Comparison of ENCODE assay signal across 22 cellular contexts in the genomic region with DNA sequence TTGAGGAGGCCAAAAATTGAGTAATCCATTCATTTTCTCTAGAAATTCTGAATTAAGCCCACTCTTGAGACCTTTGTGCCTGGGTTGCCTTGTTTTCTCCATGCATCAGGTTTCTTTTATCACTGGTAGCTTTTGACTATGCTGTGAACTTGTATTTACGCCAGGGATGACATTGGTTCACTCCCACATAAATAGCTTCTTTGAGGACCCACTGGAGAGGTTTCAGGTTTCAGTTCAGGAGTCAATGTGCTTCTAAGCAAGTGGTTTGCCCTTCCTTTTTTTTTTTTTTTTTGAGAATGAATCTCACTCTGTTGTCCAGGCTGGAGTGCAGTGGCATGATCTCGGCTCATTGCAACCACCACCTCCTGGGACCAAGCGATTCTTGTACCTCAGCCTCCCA. TPM values are rescaled to one million over a fixed set of nuclear protein-coding genes. Genes with fewer than 3 reads are reported as not detected.
DNase-seq lines count a peak whose midpoint lies in the region; ATAC-seq lines count a peak whose summit lies in the region.
"Had no signal": no experiment of that assay in that cellular context is flagged by ENCODE, and none has a peak within 500 bp of the region (broad histone marks: within the 10 kb centered on the region; RNA-seq: fewer than 3 reads in every experiment).

No MANE protein-coding gene starts in this region.

- no peak overlapping the region for H3K27ac Mint-ChIP-seq in activated naive CD8-positive, alpha-beta T cell treated with anti-CD3 and anti-CD28 coated beads for 36 hours
- H3K27ac Mint-ChIP-seq: brain, T-cell had no signal

- no peaks in the 10 kb centered on the region for H3K27me3 Mint-ChIP-seq in activated naive CD8-positive, alpha-beta T cell treated with anti-CD3 and anti-CD28 coated beads for 36 hours
- H3K27me3 Mint-ChIP-seq: stimulated activated naive CD8-positive, alpha-beta T cell treated with anti-CD3 and anti-CD28 coated beads, Interleukin-15, amount 100 ng/mL, for 72 hours; T-cell had no signal

- no peaks in the 10 kb centered on the region for H3K4me1 Mint-ChIP-seq in activated naive CD8-positive, alpha-beta T cell treated with anti-CD3 and anti-CD28 coated beads for 36 hours
- H3K4me1 Mint-ChIP-seq: brain; neural crest cell; stimulated activated naive CD8-positive, alpha-beta T cell treated with anti-CD3 and anti-CD28 coated beads, Interleukin-15, amount 100 ng/mL, for 72 hours; T-cell had no signal

- ATAC-seq in GM18870 (IDR thresholded peaks at IDR 0.05; ENCODE audit: unreplicated experiment): no peak
- ATAC-seq: stimulated activated naive CD8-positive, alpha-beta T cell treated with anti-CD3 and anti-CD28 coated beads, Interleukin-15, amount 100 ng/mL, for 72 hours; T-cell had no signal

- peak; percentile 51 for DNase-seq in NCI-H345 (lab: John Stamatoyannopoulos, UW)
- no peak for DNase-seq in NCI-H345 treated with DMSO at 0.1 percent for 48 hours (lab: John Stamatoyannopoulos, UW; ENCODE audit: unreplicated experiment)
- DNase-seq in NCI-H2029 treated with DMSO at 0.1 percent for 48 hours (lab: John Stamatoyannopoulos, UW): peak; percentile 91
- DNase-seq in RPMI7951 (ENCODE audit: low read depth): peak; percentile 33
- DNase-seq in myocyte (ENCODE audit: low read depth): peak; percentile 19
- no peak for DNase-seq in activated naive CD8-positive, alpha-beta T cell treated with anti-CD3 and anti-CD28 coated beads for 36 hours
- DNase-seq in NCI-H446 (lab: John Stamatoyannopoulos, UW): no peak
- DNase-seq: activated CD4-positive, alpha-beta T cell treated with anti-CD3 and anti-CD28 coated beads for 4 hours; head of caudate nucleus; left ventricle myocardium inferior; NCI-H2227 treated with DMSO at 0.1 percent for 48 hours; SHP77; small intestine; stimulated activated CD4-positive, alpha-beta T cell treated with anti-CD3 and anti-CD28 coated beads, Interleukin-4, amount 100 ng/mL, for 1 hour; stimulated activated naive CD8-positive, alpha-beta T cell treated with anti-CD3 and anti-CD28 coated beads, Interleukin-15, amount 100 ng/mL, for 72 hours; T-cell had no signal

- H3K4me3 Mint-ChIP-seq in activated naive CD8-positive, alpha-beta T cell treated with anti-CD3 and anti-CD28 coated beads for 36 hours: no peak overlapping the region
- H3K4me3 Mint-ChIP-seq: brain; neural crest cell; stimulated activated naive CD8-positive, alpha-beta T cell treated with anti-CD3 and anti-CD28 coated beads, Interleukin-15, amount 100 ng/mL, for 72 hours; T-cell had no signal

- H3K36me3 Mint-ChIP-seq in activated naive CD8-positive, alpha-beta T cell treated with anti-CD3 and anti-CD28 coated beads for 36 hours: peaks cover 8% of the 10 kb centered on the region

- peaks cover 3% of the 10 kb centered on the region for H3K9me3 Mint-ChIP-seq in activated naive CD8-positive, alpha-beta T cell treated with anti-CD3 and anti-CD28 coated beads for 36 hours
- H3K9me3 Mint-ChIP-seq: neural crest cell had no signal

RNA-seq across cellular contexts. Expression of a gene that starts 10.2 kb away (rescaled TPM):
- not detected in 2 replicates for total RNA-seq in RPMI7951 (2014; rRNA removed; shearing (Covaris generic))
- 0.05 TPM in 1 of 2 replicates, not detected in the other for total RNA-seq in myocyte
- polyA plus RNA-seq in myocyte (2012): not detected
- total RNA-seq in activated naive CD8-positive, alpha-beta T cell treated with anti-CD3 and anti-CD28 coated beads for 36 hours: not detected
- total RNA-seq: left ventricle myocardium inferior, mononuclear cell, neural crest cell, prostate gland, T-cell, tibial nerve had no signal

Comparison
In these comparisons a context has a peak if more than half of its experiments do, and no peak if none do; other contexts are left out.
1. DNase-seq: peak in NCI-H345 (single experiment), NCI-H2029 treated with DMSO at 0.1 percent for 48 hours (single experiment), RPMI7951 (single experiment) and myocyte (single experiment); none in NCI-H345 treated with DMSO at 0.1 percent for 48 hours (single experiment), activated naive CD8-positive, alpha-beta T cell treated with anti-CD3 and anti-CD28 coated beads for 36 hours (single experiment) and NCI-H446 (0 of 2).